26 cellular contexts compared by ENCODE assay signal in genomic region chr3:128399221-128399915, GRCh38.
"Had no signal": no experiment of that assay in that cellular context is flagged by ENCODE, and none has a peak within 500 bp of the region (broad histone marks: within the 10 kb centered on the region; RNA-seq: fewer than 3 reads in every experiment).

No MANE protein-coding gene starts in this region.

- H3K4me3 Mint-ChIP-seq: activated CD8-positive, alpha-beta memory T cell treated with anti-CD3 and anti-CD28 coated beads, Interleukin-2, amount 10 ng/mL, durations not matched to agents 7 days and 5 days; activated CD8-positive, alpha-beta T cell treated with anti-CD3 and anti-CD28 coated beads, Interleukin-2, amount 10 ng/mL, durations not matched to agents 7 days and 5 days; activated T-cell treated with anti-CD3 and anti-CD28 coated beads, Interleukin-2, amount 50 U/mL, for 72 hours; natural killer cell; stimulated activated memory B cell treated with anti-CD40 and anti-IgM and Interleukin-4, amounts not matched to agents 10 μg/mL and 1 μg/mL and 100 μg/mL, for 72 hours had no signal

- H3K9me3 Mint-ChIP-seq: activated naive CD4-positive, alpha-beta T cell treated with anti-CD3 and anti-CD28 coated beads, Interleukin-2, amount 50 U/mL, for 72 hours; activated T-cell treated with anti-CD3 and anti-CD28 coated beads, Interleukin-2, amount 50 U/mL, for 72 hours; natural killer cell; stimulated activated memory B cell treated with anti-CD40 and anti-IgM and Interleukin-4, amounts not matched to agents 10 μg/mL and 1 μg/mL and 100 μg/mL, for 72 hours had no signal

- ATAC-seq: activated CD8-positive, alpha-beta memory T cell treated with anti-CD3 and anti-CD28 coated beads, Interleukin-2, amount 10 ng/mL, durations not matched to agents 7 days and 5 days; activated CD8-positive, alpha-beta T cell treated with anti-CD3 and anti-CD28 coated beads, Interleukin-2, amount 10 ng/mL, durations not matched to agents 7 days and 5 days; activated naive CD4-positive, alpha-beta T cell treated with anti-CD3 and anti-CD28 coated beads, Interleukin-2, amount 50 U/mL, for 72 hours; activated T-cell treated with anti-CD3 and anti-CD28 coated beads, Interleukin-2, amount 50 U/mL, for 72 hours; left lobe of liver; lower lobe of right lung; natural killer cell; sciatic nerve; stimulated activated memory B cell treated with anti-CD40 and anti-IgM and Interleukin-4, amounts not matched to agents 10 μg/mL and 1 μg/mL and 100 μg/mL, for 72 hours had no signal

- DNase-seq: activated CD4-positive, alpha-beta T cell treated with anti-CD3 and anti-CD28 coated beads, Interleukin-2, amount 50 U/mL, for 1 hour; activated CD8-positive, alpha-beta memory T cell treated with anti-CD3 and anti-CD28 coated beads, Interleukin-2, amount 10 ng/mL, durations not matched to agents 7 days and 5 days; activated CD8-positive, alpha-beta T cell treated with anti-CD3 and anti-CD28 coated beads, Interleukin-2, amount 10 ng/mL, durations not matched to agents 7 days and 5 days; activated naive CD4-positive, alpha-beta T cell; activated T-cell treated with anti-CD3 and anti-CD28 coated beads, Interleukin-2, amount 50 U/mL, for 72 hours; anterior cingulate cortex; dermis blood vessel endothelial cell; effector CD8-positive, alpha-beta T cell; kidney glomerular epithelial cell; lower lobe of right lung; mesenchymal stem cell; natural killer cell; stimulated activated CD4-positive, alpha-beta T cell treated with anti-CD3 and anti-CD28 coated beads, Interleukin-4, amount 100 ng/mL, for 4 hours; stimulated activated CD8-positive, alpha-beta memory T cell treated with anti-CD3 and anti-CD28 coated beads, Interleukin-4, amount 100 ng/mL, for 48 hours; stomach; T-helper 9 cell; thyroid gland; upper lobe of left lung; WERI-Rb-1 had no signal

- H3K27me3 ChIP-seq: neutrophil, stomach, thyroid gland, upper lobe of left lung, vagina had no signal

- H3K4me1 ChIP-seq: lower lobe of right lung, thyroid gland, vagina had no signal

- H3K27ac ChIP-seq: lower lobe of right lung, neutrophil, skin epidermis, stomach, thyroid gland, upper lobe of left lung, vagina, WERI-Rb-1 had no signal

- H3K9me3 ChIP-seq: lower lobe of right lung, neutrophil, stomach, thyroid gland, upper lobe of left lung, vagina had no signal

- H3K4me1 Mint-ChIP-seq: activated CD8-positive, alpha-beta memory T cell treated with anti-CD3 and anti-CD28 coated beads, Interleukin-2, amount 10 ng/mL, durations not matched to agents 7 days and 5 days; stimulated activated memory B cell treated with anti-CD40 and anti-IgM and Interleukin-4, amounts not matched to agents 10 μg/mL and 1 μg/mL and 100 μg/mL, for 72 hours had no signal

- H3K4me3 ChIP-seq: lower lobe of right lung, skin epidermis, stomach, thyroid gland, upper lobe of left lung, vagina had no signal

- H3K36me3 Mint-ChIP-seq: activated CD8-positive, alpha-beta memory T cell treated with anti-CD3 and anti-CD28 coated beads, Interleukin-2, amount 10 ng/mL, durations not matched to agents 7 days and 5 days; activated naive CD4-positive, alpha-beta T cell treated with anti-CD3 and anti-CD28 coated beads, Interleukin-2, amount 50 U/mL, for 72 hours; natural killer cell; stimulated activated memory B cell treated with anti-CD40 and anti-IgM and Interleukin-4, amounts not matched to agents 10 μg/mL and 1 μg/mL and 100 μg/mL, for 72 hours had no signal

- H3K27ac Mint-ChIP-seq: activated CD8-positive, alpha-beta memory T cell treated with anti-CD3 and anti-CD28 coated beads, Interleukin-2, amount 10 ng/mL, durations not matched to agents 7 days and 5 days; activated CD8-positive, alpha-beta T cell treated with anti-CD3 and anti-CD28 coated beads, Interleukin-2, amount 10 ng/mL, durations not matched to agents 7 days and 5 days; activated T-cell treated with anti-CD3 and anti-CD28 coated beads, Interleukin-2, amount 50 U/mL, for 72 hours; natural killer cell; stimulated activated memory B cell treated with anti-CD40 and anti-IgM and Interleukin-4, amounts not matched to agents 10 μg/mL and 1 μg/mL and 100 μg/mL, for 72 hours had no signal

- H3K36me3 ChIP-seq: lower lobe of right lung, neutrophil, stomach, thyroid gland, upper lobe of left lung, vagina, WERI-Rb-1 had no signal

- H3K27me3 Mint-ChIP-seq: activated CD8-positive, alpha-beta memory T cell treated with anti-CD3 and anti-CD28 coated beads, Interleukin-2, amount 10 ng/mL, durations not matched to agents 7 days and 5 days; stimulated activated memory B cell treated with anti-CD40 and anti-IgM and Interleukin-4, amounts not matched to agents 10 μg/mL and 1 μg/mL and 100 μg/mL, for 72 hours had no signal
